Comparison of ENCODE assay signal across 6 cellular contexts in genomic region chr17:61441507-61441906, GRCh38. TPM values are rescaled to one million over a fixed set of nuclear protein-coding genes. Genes with fewer than 3 reads are reported as not detected.
"Had no signal": no experiment of that assay in that cellular context is flagged by ENCODE, and none has a peak within 500 bp of the region (broad histone marks: within the 10 kb centered on the region; RNA-seq: fewer than 3 reads in every experiment).

No MANE protein-coding gene starts in this region.

RNA-seq across cellular contexts. Expression of gene TBX4, which starts 10.7 kb away (rescaled TPM):
- total RNA-seq: temporal lobe, thoracic aorta, tibial nerve, ureter, uterus, vagina had no signal
